ENCODE assay signal across 8 cellular contexts in the genomic region with DNA sequence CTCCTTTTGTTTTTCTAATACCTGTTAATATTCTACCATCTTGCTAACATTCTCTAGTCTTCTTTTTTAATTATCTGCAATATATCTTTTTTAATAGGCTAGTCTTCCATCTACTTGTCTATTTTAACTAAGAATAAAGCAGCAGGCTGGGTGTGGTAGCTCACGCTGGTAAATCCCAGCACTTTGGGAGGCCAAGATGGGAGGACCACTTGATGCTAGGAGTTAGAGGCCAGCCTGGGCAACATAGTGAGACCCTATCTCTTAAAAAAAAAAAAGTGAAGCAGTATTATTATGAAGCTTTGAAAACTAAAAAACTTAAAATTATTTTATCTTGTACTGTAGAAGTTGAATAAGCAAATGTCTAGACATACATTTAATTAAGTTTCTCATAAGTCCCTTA. TPM values are rescaled to one million over a fixed set of nuclear protein-coding genes. Genes with fewer than 3 reads are reported as not detected.
"Had no signal": no experiment of that assay in that cellular context is flagged by ENCODE, and none has a peak within 500 bp of the region (broad histone marks: within the 10 kb centered on the region; RNA-seq: fewer than 3 reads in every experiment).

No MANE protein-coding gene starts in this region.

- FAIRE-seq: HepG2, HTR-8/SVneo had no signal

- ATAC-seq: HepG2 had no signal

- H3K27ac ChIP-seq: HL-60, KMS-11 had no signal

- DNase-seq: IMR-90, KBM-7, KG1 had no signal

- H3K9ac ChIP-seq: KMS-11 had no signal

- H3K4me2 ChIP-seq: KMS-11 had no signal

RNA-seq across cellular contexts. Expression of a gene that starts 16.6 kb away (rescaled TPM):
- polyA plus RNA-seq: IgD-negative memory B cell had no signal
